ENCODE assay signal across 7 cellular contexts in genomic region chr10:47484786-47485185, GRCh38. TPM values are rescaled to one million over a fixed set of nuclear protein-coding genes. Genes with fewer than 3 reads are reported as not detected.
"Had no signal": no experiment of that assay in that cellular context is flagged by ENCODE, and none has a peak within 500 bp of the region (broad histone marks: within the 10 kb centered on the region; RNA-seq: fewer than 3 reads in every experiment).

No MANE protein-coding gene starts in this region.

RNA-seq across cellular contexts. Expression of gene ANXA8, which starts 0.9 kb away (rescaled TPM):
- total RNA-seq: H7, HepG2 had no signal
- polyA plus RNA-seq: HepG2, IgD-negative memory B cell had no signal

RNA-seq across cellular contexts. Expression of gene FAM25G, which starts 6.7 kb away (rescaled TPM):
- total RNA-seq: GM23248, H4, H7, HepG2, HFFc6, HT1080 had no signal
- polyA plus RNA-seq: HepG2, IgD-negative memory B cell had no signal
